1 cellular context compared by ENCODE assay signal in genomic region chr21:26946744-26947446, GRCh38.
TF ChIP-seq lines count a peak whose summit lies in the region.

No MANE protein-coding gene starts in this region.

TF ChIP-seq in IMR-90, 13 proteins besides CTCF, POLR2A, EP300 and RAD21:
- TF ChIP-seq FOS (IDR thresholded peaks at IDR 0.05; ENCODE audit: low read depth, low read length) (no peak), SMC3 (IDR thresholded peaks at IDR 0.05; ENCODE audit: low read depth, low read length) (no peak), NFE2L2 (IDR thresholded peaks at IDR 0.05; ENCODE audit: low read depth, low read length) (no peak), CEBPB (IDR thresholded peaks at IDR 0.05; ENCODE audit: low read depth, low read length) (no peak), ELK1 (IDR thresholded peaks at IDR 0.05; ENCODE audit: borderline replicate concordance, low read depth, low read length) (no peak), RFX5 (IDR thresholded peaks at IDR 0.05; ENCODE audit: low read depth, low read length) (no peak), BHLHE40 (IDR thresholded peaks at IDR 0.05; ENCODE audit: low read depth, low read length) (no peak), MAFK (IDR thresholded peaks at IDR 0.05; ENCODE audit: low read depth, low read length) (no peak), MXI1 (IDR thresholded peaks at IDR 0.05; ENCODE audit: borderline replicate concordance, low read depth, low read length) (no peak)
